Comparison of ENCODE assay signal across 8 cellular contexts in genomic region chr11:59550842-59551650, GRCh38. TPM values are rescaled to one million over a fixed set of nuclear protein-coding genes. Genes with fewer than 3 reads are reported as not detected.
DNase-seq lines count a peak whose midpoint lies in the region; ATAC-seq, FAIRE-seq and TF ChIP-seq lines count a peak whose summit lies in the region.

No MANE protein-coding gene starts in this region.

- no peaks in the 10 kb centered on the region for H3K9me3 ChIP-seq in right cardiac atrium (ENCODE audit: control insufficient read depth, low read length)

- H3K27me3 ChIP-seq in right cardiac atrium (ENCODE audit: control insufficient read depth, insufficient read depth), result no peaks in the 10 kb centered on the region

- H3K4me1 ChIP-seq in right cardiac atrium (ENCODE audit: control insufficient read depth, insufficient read depth, low read length), result no peaks in the 10 kb centered on the region

- peak overlapping the region; percentile 46 for H3K4me3 ChIP-seq in right cardiac atrium (ENCODE audit: low read length)

- no peak for FAIRE-seq in GM12892 (lab: Jason Lieb, UNC)

- under 1% methylated on average over 34 of the region's 34 CpGs for WGBS in right cardiac atrium

- peak overlapping the region; percentile 5 for H3K27ac ChIP-seq in right cardiac atrium (ENCODE audit: low read length)

- TF ChIP-seq POLR2A in GM12892 (IDR thresholded peaks at IDR 0.05; ENCODE audit: low read depth, low read length), result no peak

- peak; percentile 85 for DNase-seq in G401 (ENCODE audit: low spot score)
- peak; percentile 41 for DNase-seq in NCI-H1436 treated with DMSO at 0.1 percent for 48 hours (lab: John Stamatoyannopoulos, UW)
- DNase-seq in T-helper 1 cell, result peak; percentile 38 to 80 (median 66)
- DNase-seq in amygdala (lab: John Stamatoyannopoulos, UW), result peak in 51 of 56 donors; percentile 17 to 89 (median 63)
- DNase-seq in right cardiac atrium, result peak; percentile 81 to 86 (median 84)
- peak; percentile 93 for DNase-seq in retina
- DNase-seq in GM12892 (ENCODE audit: insufficient read length), result no peak

- peak; percentile 32 for ATAC-seq in HG02678 (IDR thresholded peaks at IDR 0.05; ENCODE audit: unreplicated experiment)
- ATAC-seq in right cardiac atrium, result peak; percentile 78 to 82

- intact Hi-C loops in right cardiac atrium (cut with DNase I), result loop anchor here in 2 of 4 donors (10.0 kb wide), 2 partner anchors 64 to 114 kb away; partner anchors contain the start of genes OSBP (in 1 of the 2) and PATL1 (in 1 of the 2)

- in situ Hi-C loops in G401 (cut with HindIII; ENCODE audit: low sequenced_read_pairs), result no loop called here

RNA-seq across cellular contexts. Expression of gene OR4D9, which starts 39.7 kb away (rescaled TPM):
- total RNA-seq in G401 (2014; rRNA removed; shearing (Covaris generic)), result not detected in 2 replicates
- total RNA-seq in right cardiac atrium, result not detected
- polyA plus RNA-seq in right cardiac atrium, result not detected
- polyA plus RNA-seq in GM12892 (2012; ENCODE audit: missing spikeins), result not detected

RNA-seq across cellular contexts. Expression of gene OR4D11, which starts 47.7 kb away (rescaled TPM):
- total RNA-seq in G401 (2014; rRNA removed; shearing (Covaris generic)), result not detected in 2 replicates
- not detected for total RNA-seq in right cardiac atrium
- polyA plus RNA-seq in right cardiac atrium, result not detected
- not detected for polyA plus RNA-seq in GM12892 (2012; ENCODE audit: missing spikeins)
